ENCODE assay signal across 27 cellular contexts in the genomic region with DNA sequence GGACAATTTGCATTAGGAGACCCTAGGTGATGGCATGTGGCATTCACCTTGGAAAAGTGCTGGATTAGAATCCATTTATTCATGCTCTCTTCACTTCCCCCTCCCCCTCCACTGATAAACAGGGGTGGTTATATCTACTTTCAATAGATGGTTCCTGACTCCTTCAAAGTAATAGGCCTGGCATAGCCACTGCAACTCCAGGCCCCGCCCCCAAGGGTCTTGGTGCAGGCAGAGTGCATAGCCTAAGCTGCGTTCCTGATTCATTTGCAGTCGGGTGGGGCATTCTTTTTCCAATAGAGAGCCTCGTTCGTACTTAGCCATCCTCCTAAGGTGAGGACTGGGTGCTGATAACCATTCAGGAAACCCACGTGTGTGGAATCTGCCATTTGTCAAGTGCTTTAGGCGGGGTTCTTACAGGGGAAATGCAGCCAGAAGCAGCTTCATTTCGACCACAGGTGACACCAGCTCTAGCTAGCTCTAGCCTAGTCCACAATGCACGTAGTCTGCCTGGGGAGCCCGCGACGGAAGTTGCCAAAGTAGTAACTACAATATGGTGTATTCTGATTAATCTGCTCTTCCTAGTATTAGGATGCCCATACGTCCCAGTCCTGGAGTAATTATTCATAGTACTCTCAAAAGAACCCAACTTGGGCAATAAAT. TPM values are rescaled to one million over a fixed set of nuclear protein-coding genes. Genes with fewer than 3 reads are reported as not detected.
DNase-seq lines count a peak whose midpoint lies in the region; ATAC-seq, FAIRE-seq and TF ChIP-seq lines count a peak whose summit lies in the region.
"Had no signal": no experiment of that assay in that cellular context is flagged by ENCODE, and none has a peak within 500 bp of the region (broad histone marks: within the 10 kb centered on the region; RNA-seq: fewer than 3 reads in every experiment).

No MANE protein-coding gene starts in this region.

- H3K9me1 ChIP-seq in IMR-90 (ENCODE audit: insufficient read depth, low read length): peaks cover 55% of the 10 kb centered on the region

- H2AFZ ChIP-seq in IMR-90 (replicated peaks; ENCODE audit: low read length, poor library complexity): no peak overlapping the region
- H2AFZ ChIP-seq in H1 (ENCODE audit: low read length): no peak overlapping the region
- no peak overlapping the region for H2AFZ ChIP-seq in osteoblast (ENCODE audit: low read length)
- H2AFZ ChIP-seq: hepatocyte had no signal

- H3K36me3 ChIP-seq in IMR-90 (ENCODE audit: control insufficient read depth, insufficient read depth, low read length) (no peaks in the 10 kb centered on the region), H1 (ENCODE audit: control insufficient read depth in 2 of 4, insufficient read depth in 4 of 4, low read length in 3 of 4) (no peaks in the 10 kb centered on the region), osteoblast (ENCODE audit: insufficient read depth, low read length) (no peaks in the 10 kb centered on the region)
- H3K36me3 ChIP-seq: gastrocnemius medialis, sigmoid colon had no signal

- peak overlapping the region; percentile 42 for H3K4me3 Mint-ChIP-seq in activated CD4-positive, alpha-beta T cell treated with anti-CD3 and anti-CD28 coated beads, Interleukin-2, amount 10 ng/mL, durations not matched to agents 24 days and 14 days
- H3K4me3 Mint-ChIP-seq in activated CD4-positive, alpha-beta T cell treated with anti-CD3 and anti-CD28 coated beads for 36 hours: no peak overlapping the region
- H3K4me3 Mint-ChIP-seq in stimulated activated naive B cell treated with anti-CD40 and anti-IgM and Interleukin-4, amounts not matched to agents 10 μg/mL and 1 μg/mL and 100 μg/mL, for 72 hours: no peak overlapping the region
- H3K4me3 Mint-ChIP-seq: central memory CD8-positive, alpha-beta T cell; T-helper 17 cell had no signal

- no peak overlapping the region for H2BK12ac ChIP-seq in H1 (ENCODE audit: low read depth, low read length)

- peak overlapping the region; percentile 90; the same call in 1 of the 2 replicates for H3K14ac ChIP-seq in IMR-90 (replicated peaks; ENCODE audit: low read depth, low read length)
- H3K14ac ChIP-seq in H1 (ENCODE audit: insufficient read length): no peak overlapping the region

- H4K8ac ChIP-seq in IMR-90 (ENCODE audit: low read depth in 2 of 2, low read length in 2 of 2) (no peak overlapping the region), H1 (ENCODE audit: extremely low read depth, insufficient read depth, low read length) (no peak overlapping the region)

- TF ChIP-seq RAD21 in IMR-90 (IDR thresholded peaks at IDR 0.05; ENCODE audit: low read length): no peak
- no peak for TF ChIP-seq RAD21 in H1 (IDR thresholded peaks at IDR 0.05 in 1 of 2, conservative IDR thresholded peaks at IDR 0.05 in 1 of 2; ENCODE audit: low read depth in 2 of 2, low read length in 2 of 2)

- H2BK20ac ChIP-seq in IMR-90 (ENCODE audit: low read depth, low read length) (no peak overlapping the region), H1 (ENCODE audit: low read length) (no peak overlapping the region)

- BruUV-seq in IMR-90 (replicated peaks; lab: Mats Ljungman, UMichigan): no TSS peak

- no peak for TF ChIP-seq EP300 in H1 (IDR thresholded peaks at IDR 0.05; ENCODE audit: borderline replicate concordance in 1 of 2, low read depth in 2 of 2, low read length in 2 of 2)

- no peak overlapping the region for H2AK5ac ChIP-seq in IMR-90 (ENCODE audit: low read depth, low read length)
- peak overlapping the region; percentile 4; the same call in 1 of the 2 replicates for H2AK5ac ChIP-seq in H1 (ENCODE audit: low read depth, low read length)

- H3K4ac ChIP-seq in IMR-90 (ENCODE audit: low read depth, low read length) (0 out of 2 replicates have a peak overlapping the region, but pooled peaks have one; percentile 82), H1 (replicated peaks; ENCODE audit: insufficient read length, low read depth, low read length) (no peak overlapping the region)

- no peak for TF ChIP-seq POLR2A in IMR-90 (IDR thresholded peaks at IDR 0.05; ENCODE audit: low read depth, low read length)
- no peak for TF ChIP-seq POLR2A in H1 (IDR thresholded peaks at IDR 0.05; ENCODE audit: control extremely low read depth in 1 of 2, low read depth in 2 of 2, low read length in 2 of 2)

- no peak overlapping the region for H3K4me3 ChIP-seq in IMR-90 (ENCODE audit: insufficient read depth, low read depth, low read length)
- no peak overlapping the region for H3K4me3 ChIP-seq in H1 (ENCODE audit: extremely low read depth in 1 of 4, insufficient read depth in 2 of 4, low read depth in 3 of 4, low read length in 4 of 4)
- H3K4me3 ChIP-seq in osteoblast (ENCODE audit: insufficient read depth, low read length): no peak overlapping the region
- H3K4me3 ChIP-seq: gastrocnemius medialis, hepatocyte, MG63, psoas muscle, sigmoid colon, testis had no signal

- 87% methylated on average over 3 of the region's 13 CpGs; no CpG with 5 or more reads in 1 of the 2 experiments for WGBS in IMR-90 (ENCODE audit: extremely low coverage in 2 of 2, insufficient read length in 1 of 2), 2 experiments
- 61% methylated on average over 13 of the region's 13 CpGs; no CpG with 5 or more reads in 1 of the 2 experiments for WGBS in H1 (ENCODE audit: extremely low coverage in 1 of 2, insufficient coverage in 1 of 2, insufficient read length in 1 of 2, insufficient replicate concordance in 2 of 2, low coverage in 1 of 2, low lambda C conversion rate in 2 of 2, missing lambda C conversion rate in 1 of 2), 2 experiments

- in situ Hi-C loops in IMR-90 (cut with MboI; ENCODE audit: low sequenced_read_pairs): no loop called here

- no peaks in the 10 kb centered on the region for H3K23me2 ChIP-seq in H1 (ENCODE audit: low read depth, low read length)

- H4K91ac ChIP-seq in IMR-90 (ENCODE audit: insufficient read depth, low read depth, low read length) (no peak overlapping the region), H1 (replicated peaks; ENCODE audit: insufficient read length, low read length) (peak overlapping the region; percentile 20)

- H2BK120ac ChIP-seq in IMR-90 (ENCODE audit: low read depth, low read length) (no peak overlapping the region), H1 (replicated peaks; ENCODE audit: low read depth, low read length) (no peak overlapping the region)

- TF ChIP-seq CTCF in IMR-90 (conservative IDR thresholded peaks at IDR 0.05; ENCODE audit: low read depth, low read length) (no peak), H1 (IDR thresholded peaks at IDR 0.05; ENCODE audit: control extremely low read depth in 1 of 3, insufficient read depth in 1 of 3, low read depth in 1 of 3, low read length in 3 of 3) (no peak), osteoblast (IDR thresholded peaks at IDR 0.05; ENCODE audit: extremely low read depth, low read depth, low read length) (no peak)

- H3K4me1 Mint-ChIP-seq in activated CD4-positive, alpha-beta T cell treated with anti-CD3 and anti-CD28 coated beads, Interleukin-2, amount 10 ng/mL, durations not matched to agents 24 days and 14 days: peaks cover 52% of the 10 kb centered on the region
- H3K4me1 Mint-ChIP-seq in activated CD4-positive, alpha-beta T cell treated with anti-CD3 and anti-CD28 coated beads for 36 hours: peaks cover 49% of the 10 kb centered on the region
- peaks cover 68 to 87% of the 10 kb centered on the region in 2 donors for H3K4me1 Mint-ChIP-seq in stimulated activated naive B cell treated with anti-CD40 and anti-IgM and Interleukin-4, amounts not matched to agents 10 μg/mL and 1 μg/mL and 100 μg/mL, for 72 hours

- H2BK15ac ChIP-seq in IMR-90 (ENCODE audit: low read depth, low read length): no peak overlapping the region
- H2BK15ac ChIP-seq in H1 (ENCODE audit: low read length): no peak overlapping the region

- H3K27ac Mint-ChIP-seq in activated CD4-positive, alpha-beta T cell treated with anti-CD3 and anti-CD28 coated beads, Interleukin-2, amount 10 ng/mL, durations not matched to agents 24 days and 14 days: no peak overlapping the region
- H3K27ac Mint-ChIP-seq in activated CD4-positive, alpha-beta T cell treated with anti-CD3 and anti-CD28 coated beads for 36 hours: no peak overlapping the region
- no peak overlapping the region for H3K27ac Mint-ChIP-seq in stimulated activated naive B cell treated with anti-CD40 and anti-IgM and Interleukin-4, amounts not matched to agents 10 μg/mL and 1 μg/mL and 100 μg/mL, for 72 hours
- H3K27ac Mint-ChIP-seq: T-helper 17 cell had no signal

- H3K18ac ChIP-seq in IMR-90 (ENCODE audit: low read depth, low read length) (no peak overlapping the region), H1 (ENCODE audit: extremely low read depth, low read length) (no peak overlapping the region)

- H2AK9ac ChIP-seq in IMR-90 (replicated peaks; ENCODE audit: low read depth, low read length, poor library complexity): no peak overlapping the region

- H2BK5ac ChIP-seq in IMR-90 (ENCODE audit: low read depth, low read length, poor library complexity, severe bottlenecking) (no peak overlapping the region), H1 (ENCODE audit: low read depth, low read length) (0 out of 2 replicates have a peak overlapping the region, but pooled peaks have one; percentile 46)

- no peaks in the 10 kb centered on the region for H3K27me3 ChIP-seq in IMR-90 (ENCODE audit: control insufficient read depth, insufficient read depth, low read length)
- no peaks in the 10 kb centered on the region for H3K27me3 ChIP-seq in H1 (replicated peaks in 1 of 4; ENCODE audit: control insufficient read depth in 3 of 4, extremely low read depth in 1 of 4, insufficient read depth in 3 of 4, low read length in 3 of 4)
- H3K27me3 ChIP-seq in osteoblast (ENCODE audit: insufficient read depth, low read length): no peaks in the 10 kb centered on the region
- H3K27me3 ChIP-seq: gastrocnemius medialis, hepatocyte, MG63, sigmoid colon, testis had no signal

- H3K9ac ChIP-seq in IMR-90 (ENCODE audit: low read depth, low read length) (no peak overlapping the region), H1 (replicated peaks in 1 of 4; ENCODE audit: extremely low read depth in 1 of 4, low read depth in 3 of 4, low read length in 3 of 4) (no peak overlapping the region)
- H3K9ac ChIP-seq: SK-N-SH had no signal

- CTCF ChIA-PET in activated CD4-positive, alpha-beta T cell treated with anti-CD3 and anti-CD28 coated beads for 36 hours (lab: Charles Lee): interaction anchor here (0.7 kb wide), 1 partner anchor 44 kb away, joined by 3 read pairs; no protein-coding TSS in a partner anchor
- CTCF ChIA-PET in IMR-90 (lab: Yijun Ruan, JAX) (no interaction called here), H1 (lab: Charles Lee; ENCODE audit: partially characterized antibody) (interaction anchor here (1.0 to 3.2 kb wide), 8 partner anchors 12 to 364 kb away, joined by 3 to 19 read pairs (median 4); partner anchors contain the start of genes AANAT and UBE2O)

- H3K4me1 ChIP-seq in IMR-90 (ENCODE audit: control insufficient read depth, insufficient read depth, low read length) (peaks cover 46% of the 10 kb centered on the region), H1 (replicated peaks in 1 of 4; ENCODE audit: control insufficient read depth in 3 of 4, insufficient read depth in 4 of 4, low read length in 3 of 4) (peaks cover 27 to 59% (median 53%) of the 10 kb centered on the region in 4 experiments), osteoblast (ENCODE audit: insufficient read depth, low read length) (peaks cover 38% of the 10 kb centered on the region)
- H3K4me1 ChIP-seq: testis had no signal

- H3K23ac ChIP-seq in IMR-90 (ENCODE audit: low read depth, low read length): no peak overlapping the region
- no peak overlapping the region for H3K23ac ChIP-seq in H1 (ENCODE audit: insufficient read length)

- no peaks in the 10 kb centered on the region for H3K9me3 ChIP-seq in IMR-90 (ENCODE audit: control insufficient read depth, insufficient read depth, low read length)
- no peaks in the 10 kb centered on the region for H3K9me3 ChIP-seq in H1 (ENCODE audit: insufficient read depth in 2 of 2, low read depth in 1 of 2, low read length in 1 of 2)
- H3K9me3 ChIP-seq in osteoblast (ENCODE audit: low read depth, low read length): no peaks in the 10 kb centered on the region
- H3K9me3 ChIP-seq: gastrocnemius medialis, MG63, psoas muscle, sigmoid colon, SK-N-SH, testis had no signal

- dilution Hi-C loops in IMR-90 (cut with HindIII; ENCODE audit: low sequenced_read_pairs, unreplicated experiment): no loop called here

- FAIRE-seq in H1 (lab: Jason Lieb, UNC): no peak
- FAIRE-seq: urothelium cell line had no signal

- H3K4me2 ChIP-seq in IMR-90 (ENCODE audit: low read depth, low read length): no peak overlapping the region
- peak overlapping the region; percentile 28 to 50; a peak in 3 of 4 replicates for H3K4me2 ChIP-seq in H1 (ENCODE audit: insufficient read depth in 1 of 2, low read depth in 2 of 2, low read length in 2 of 2)
- H3K4me2 ChIP-seq in osteoblast (ENCODE audit: insufficient read depth, low read length): no peak overlapping the region
- H3K4me2 ChIP-seq: hepatocyte, SK-N-SH had no signal

- H3K56ac ChIP-seq in IMR-90 (ENCODE audit: extremely low read depth, insufficient read depth, low read length): no peak overlapping the region
- H3K56ac ChIP-seq in H1 (replicated peaks; ENCODE audit: insufficient read length, low read depth, low read length): no peak overlapping the region

- POLR2A ChIA-PET in activated CD4-positive, alpha-beta T cell treated with anti-CD3 and anti-CD28 coated beads for 36 hours (lab: Charles Lee): no interaction called here
- POLR2A ChIA-PET in IMR-90 (lab: Charles Lee; ENCODE audit: unreplicated experiment) (no interaction called here), H1 (lab: Charles Lee; ENCODE audit: partially characterized antibody) (interaction anchor here (0.6 to 2.9 kb wide), 3 partner anchors 9 to 13 kb away, joined by 3 to 6 read pairs (median 3); no protein-coding TSS in a partner anchor)

- peaks cover 42 to 93% of the 10 kb centered on the region in 2 experiments for H3K79me1 ChIP-seq in IMR-90 (ENCODE audit: low read depth in 1 of 2, low read length in 2 of 2)
- H3K79me1 ChIP-seq in H1 (ENCODE audit: low read depth, low read length): peaks cover 18% of the 10 kb centered on the region

- no peak overlapping the region for H4K5ac ChIP-seq in IMR-90 (ENCODE audit: low read depth, low read length)
- H4K5ac ChIP-seq in H1 (ENCODE audit: insufficient read length, low read depth, low read length): no peak overlapping the region

- intact Hi-C loops in activated CD4-positive, alpha-beta T cell treated with anti-CD3 and anti-CD28 coated beads, Interleukin-2, amount 10 ng/mL, durations not matched to agents 24 days and 14 days (cut with micrococcal nuclease): no loop called here
- intact Hi-C loops in activated CD4-positive, alpha-beta T cell treated with anti-CD3 and anti-CD28 coated beads for 36 hours (cut with DNase I, micrococcal nuclease): no loop called here
- intact Hi-C loops in IMR-90 (cut with micrococcal nuclease): no loop called here

- H3K27ac ChIP-seq in IMR-90 (ENCODE audit: insufficient read depth, low read length) (no peak overlapping the region), H1 (ENCODE audit: low read depth, low read length) (no peak overlapping the region), osteoblast (ENCODE audit: low read depth, low read length) (peak overlapping the region; percentile 46)
- H3K27ac ChIP-seq: gastrocnemius medialis, hepatocyte, psoas muscle, sigmoid colon, testis, WERI-Rb-1 had no signal

- no peak for ATAC-seq in activated CD4-positive, alpha-beta T cell treated with anti-CD3 and anti-CD28 coated beads for 36 hours
- ATAC-seq in IMR-90 (ENCODE audit: low read depth) (no peak), GM21737 (IDR thresholded peaks at IDR 0.05; ENCODE audit: unreplicated experiment) (no peak)
- no peak for ATAC-seq in stimulated activated naive B cell treated with anti-CD40 and anti-IgM and Interleukin-4, amounts not matched to agents 10 μg/mL and 1 μg/mL and 100 μg/mL, for 72 hours (replicated peaks)
- ATAC-seq: activated naive CD4-positive, alpha-beta T cell treated with anti-CD3 and anti-CD28 coated beads, Interleukin-2, amount 50 U/mL, for 72 hours; gastrocnemius medialis; HCT116; left colon; psoas muscle; stimulated activated naive CD8-positive, alpha-beta T cell treated with anti-CD3 and anti-CD28 coated beads, Interleukin-15, Interleukin-2, amounts not matched to agents 100 U/mL and 50 U/mL, for 24 hours; T-helper 17 cell had no signal

- peaks cover 6% of the 10 kb centered on the region for H3K36me3 Mint-ChIP-seq in activated CD4-positive, alpha-beta T cell treated with anti-CD3 and anti-CD28 coated beads, Interleukin-2, amount 10 ng/mL, durations not matched to agents 24 days and 14 days (ENCODE audit: low read depth)
- peaks cover 8% of the 10 kb centered on the region for H3K36me3 Mint-ChIP-seq in activated CD4-positive, alpha-beta T cell treated with anti-CD3 and anti-CD28 coated beads for 36 hours (ENCODE audit: low read depth)
- peaks cover 14 to 31% of the 10 kb centered on the region in 2 donors for H3K36me3 Mint-ChIP-seq in stimulated activated naive B cell treated with anti-CD40 and anti-IgM and Interleukin-4, amounts not matched to agents 10 μg/mL and 1 μg/mL and 100 μg/mL, for 72 hours

- H3K9me3 Mint-ChIP-seq in activated CD4-positive, alpha-beta T cell treated with anti-CD3 and anti-CD28 coated beads, Interleukin-2, amount 10 ng/mL, durations not matched to agents 24 days and 14 days: no peaks in the 10 kb centered on the region
- no peaks in the 10 kb centered on the region for H3K9me3 Mint-ChIP-seq in activated CD4-positive, alpha-beta T cell treated with anti-CD3 and anti-CD28 coated beads for 36 hours (ENCODE audit: low read depth)
- H3K9me3 Mint-ChIP-seq in stimulated activated naive B cell treated with anti-CD40 and anti-IgM and Interleukin-4, amounts not matched to agents 10 μg/mL and 1 μg/mL and 100 μg/mL, for 72 hours: no peaks in the 10 kb centered on the region
- H3K9me3 Mint-ChIP-seq: activated naive CD4-positive, alpha-beta T cell treated with anti-CD3 and anti-CD28 coated beads, Interleukin-2, amount 50 U/mL, for 72 hours; central memory CD8-positive, alpha-beta T cell had no signal

- peaks cover 84% of the 10 kb centered on the region for H4K20me1 ChIP-seq in IMR-90 (ENCODE audit: insufficient read depth, low read length)
- peaks cover 3 to 29% of the 10 kb centered on the region in 2 experiments for H4K20me1 ChIP-seq in H1 (replicated peaks in 1 of 2; ENCODE audit: control insufficient read depth in 1 of 2, insufficient read depth in 2 of 2, low read length in 2 of 2)
- peaks cover 50% of the 10 kb centered on the region for H4K20me1 ChIP-seq in osteoblast (ENCODE audit: insufficient read depth, low read length)

- H3K79me2 ChIP-seq in H1 (ENCODE audit: control insufficient read depth in 1 of 2, insufficient read depth in 2 of 2, low read length in 2 of 2) (peaks cover 21 to 91% of the 10 kb centered on the region in 2 experiments), osteoblast (ENCODE audit: insufficient read depth, low read length) (peaks cover 89% of the 10 kb centered on the region)

- no peak for DNase-seq in activated CD4-positive, alpha-beta T cell treated with anti-CD3 and anti-CD28 coated beads, Interleukin-2, amount 10 ng/mL, durations not matched to agents 24 days and 14 days
- no peak for DNase-seq in activated CD4-positive, alpha-beta T cell treated with anti-CD3 and anti-CD28 coated beads for 36 hours
- DNase-seq in IMR-90 (no peak), H1 (ENCODE audit: low read depth in 1 of 2, low spot score in 2 of 2) (no peak), osteoblast (ENCODE audit: insufficient read length, low spot score, missing footprints) (no peak), NCI-H1694 (lab: John Stamatoyannopoulos, UW) (no peak)
- DNase-seq in stimulated activated naive B cell treated with anti-CD40 and anti-IgM and Interleukin-4, amounts not matched to agents 10 μg/mL and 1 μg/mL and 100 μg/mL, for 72 hours: no peak
- DNase-seq: dermis blood vessel endothelial cell; gastrocnemius medialis; left colon; MG63; NCI-H446; NCI-H82; psoas muscle; sigmoid colon; SK-N-SH; stimulated activated naive CD8-positive, alpha-beta T cell treated with anti-CD3 and anti-CD28 coated beads, Interleukin-15, Interleukin-2, amounts not matched to agents 100 U/mL and 50 U/mL, for 24 hours; T-helper 17 cell; testis; WERI-Rb-1 had no signal

- no peaks in the 10 kb centered on the region for H3K27me3 Mint-ChIP-seq in activated CD4-positive, alpha-beta T cell treated with anti-CD3 and anti-CD28 coated beads, Interleukin-2, amount 10 ng/mL, durations not matched to agents 24 days and 14 days
- no peaks in the 10 kb centered on the region for H3K27me3 Mint-ChIP-seq in activated CD4-positive, alpha-beta T cell treated with anti-CD3 and anti-CD28 coated beads for 36 hours
- H3K27me3 Mint-ChIP-seq in stimulated activated naive B cell treated with anti-CD40 and anti-IgM and Interleukin-4, amounts not matched to agents 10 μg/mL and 1 μg/mL and 100 μg/mL, for 72 hours: no peaks in the 10 kb centered on the region
- H3K27me3 Mint-ChIP-seq: central memory CD8-positive, alpha-beta T cell; T-helper 17 cell had no signal

RNA-seq across cellular contexts. Expression of gene UBE2O, which starts 11.1 kb away (rescaled TPM):
- total RNA-seq in activated CD4-positive, alpha-beta T cell treated with anti-CD3 and anti-CD28 coated beads, Interleukin-2, amount 10 ng/mL, durations not matched to agents 24 days and 14 days: 43.8 and 44.0 TPM in 2 replicates
- total RNA-seq in activated CD4-positive, alpha-beta T cell treated with anti-CD3 and anti-CD28 coated beads for 36 hours: 10 to 100 TPM; 28.1 to 30.7 TPM
- total RNA-seq in IMR-90 (2012; rRNA removed) (17.6 and 20.0 TPM in 2 replicates), osteoblast (17.7 and 19.5 TPM in 2 replicates)
- polyA plus RNA-seq in IMR-90 (2012; rRNA removed) (14.3 and 17.6 TPM in 2 replicates), H1 (2011; rRNA removed) (24.4 and 34.1 TPM in 2 replicates)
- 9.1 and 12.2 TPM in 2 replicates for polyA plus RNA-seq in IMR-90 (2012; cell fraction: cytosol; rRNA removed)
- polyA plus RNA-seq in IMR-90 (2012; cell fraction: nucleus; rRNA removed; ENCODE audit: low replicate concordance): 43.5 and 62.5 TPM in 2 replicates
- total RNA-seq in H1 (2021; fragmentation: NEBNext Ultra II Directional; extraction: Animal tissue kit (Norgen Biotek cat#: 25700)): 63.0 and 65.6 TPM in 2 replicates
- polyA plus RNA-seq in H1 (2011; cell fraction: cytosol; rRNA removed): 26.6 TPM
- polyA plus RNA-seq in H1 (2011; cell fraction: nucleus; rRNA removed): 63.4 TPM
- 37.4 to 63.3 TPM (median 56.2 TPM) in 4 replicates for polyA plus RNA-seq in H1 (2012, experiment 1 of 2)
- 31.8 TPM for polyA plus RNA-seq in H1 (2012, experiment 2 of 2)
- 25.8 TPM for polyA plus RNA-seq in H1 (2013, experiment 1 of 2)
- polyA plus RNA-seq in H1 (2013, experiment 2 of 2): 23.6 TPM
- polyA minus RNA-seq in H1 (2011; rRNA and poly(A)+ RNA removed): 119 and 174 TPM in 2 replicates
- 36.0 TPM for polyA minus RNA-seq in H1 (2011; cell fraction: cytosol; rRNA and poly(A)+ RNA removed)
- polyA minus RNA-seq in H1 (2011; cell fraction: nucleus; rRNA and poly(A)+ RNA removed): 29.6 TPM

RNA-seq across cellular contexts. Expression of gene AANAT, which starts 25.6 kb away (rescaled TPM):
- not detected in 2 replicates for total RNA-seq in activated CD4-positive, alpha-beta T cell treated with anti-CD3 and anti-CD28 coated beads, Interleukin-2, amount 10 ng/mL, durations not matched to agents 24 days and 14 days
- total RNA-seq in activated CD4-positive, alpha-beta T cell treated with anti-CD3 and anti-CD28 coated beads for 36 hours: under 1 TPM in 1 of 2 experiments, not detected in 1; 0.16 TPM
- total RNA-seq in IMR-90 (2012; rRNA removed) (not detected in 2 replicates), osteoblast (not detected in 2 replicates)
- polyA plus RNA-seq in IMR-90 (2012; rRNA removed) (0.19 and 0.21 TPM in 2 replicates), H1 (2011; rRNA removed) (0.53 and 1.1 TPM in 2 replicates)
- polyA plus RNA-seq in IMR-90 (2012; cell fraction: cytosol; rRNA removed): 0.08 and 0.32 TPM in 2 replicates
- 0.92 and 1.8 TPM in 2 replicates for polyA plus RNA-seq in IMR-90 (2012; cell fraction: nucleus; rRNA removed; ENCODE audit: low replicate concordance)
- not detected in 2 replicates for total RNA-seq in H1 (2021; fragmentation: NEBNext Ultra II Directional; extraction: Animal tissue kit (Norgen Biotek cat#: 25700))
- 0.43 TPM for polyA plus RNA-seq in H1 (2011; cell fraction: cytosol; rRNA removed)
- polyA plus RNA-seq in H1 (2011; cell fraction: nucleus; rRNA removed): 1.5 TPM
- 0.46 to 0.76 TPM (median 0.68 TPM) in 4 replicates for polyA plus RNA-seq in H1 (2012, experiment 1 of 2)
- polyA plus RNA-seq in H1 (2012, experiment 2 of 2): not detected
- 0.16 TPM for polyA plus RNA-seq in H1 (2013, experiment 1 of 2)
- 0.13 TPM for polyA plus RNA-seq in H1 (2013, experiment 2 of 2)
- polyA minus RNA-seq in H1 (2011; rRNA and poly(A)+ RNA removed): not detected in 2 replicates
- polyA minus RNA-seq in H1 (2011; cell fraction: cytosol; rRNA and poly(A)+ RNA removed): not detected
- not detected for polyA minus RNA-seq in H1 (2011; cell fraction: nucleus; rRNA and poly(A)+ RNA removed)
- total RNA-seq: A172; activated naive CD4-positive, alpha-beta T cell treated with anti-CD3 and anti-CD28 coated beads, Interleukin-2, amount 50 U/mL, for 72 hours; dermis blood vessel endothelial cell; gastrocnemius medialis; hepatocyte; left colon; psoas muscle; sigmoid colon; T-helper 17 cell had no signal
- polyA plus RNA-seq: hepatocyte had no signal

RNA-seq across cellular contexts. Expression of gene SPHK1, which starts 57.4 kb away (rescaled TPM):
- total RNA-seq in activated CD4-positive, alpha-beta T cell treated with anti-CD3 and anti-CD28 coated beads, Interleukin-2, amount 10 ng/mL, durations not matched to agents 24 days and 14 days: 26.8 and 27.6 TPM in 2 replicates
- total RNA-seq in activated CD4-positive, alpha-beta T cell treated with anti-CD3 and anti-CD28 coated beads for 36 hours: 10 to 100 TPM in 1 of 2 experiments, 1 to 10 TPM in 1; 7.4 to 11.7 TPM
- 44.4 and 45.8 TPM in 2 replicates for total RNA-seq in IMR-90 (2012; rRNA removed)
- polyA plus RNA-seq in IMR-90 (2012; rRNA removed): 82.7 and 94.2 TPM in 2 replicates
- polyA plus RNA-seq in IMR-90 (2012; cell fraction: cytosol; rRNA removed): 89.5 and 99.7 TPM in 2 replicates
- 571 and 890 TPM in 2 replicates for polyA plus RNA-seq in IMR-90 (2012; cell fraction: nucleus; rRNA removed; ENCODE audit: low replicate concordance)
- 2.4 and 2.6 TPM in 2 replicates for total RNA-seq in H1 (2021; fragmentation: NEBNext Ultra II Directional; extraction: Animal tissue kit (Norgen Biotek cat#: 25700))
- polyA plus RNA-seq in H1 (2011; rRNA removed): 2.4 and 4.6 TPM in 2 replicates
- 4.0 TPM for polyA plus RNA-seq in H1 (2011; cell fraction: cytosol; rRNA removed)
- 6.2 TPM for polyA plus RNA-seq in H1 (2011; cell fraction: nucleus; rRNA removed)
- 1.3 to 3.1 TPM (median 2.1 TPM) in 4 replicates for polyA plus RNA-seq in H1 (2012, experiment 1 of 2)
- 2.6 TPM for polyA plus RNA-seq in H1 (2012, experiment 2 of 2)
- 1.1 TPM for polyA plus RNA-seq in H1 (2013, experiment 1 of 2)
- 1.2 TPM for polyA plus RNA-seq in H1 (2013, experiment 2 of 2)
- 0.60 and 0.66 TPM in 2 replicates for polyA minus RNA-seq in H1 (2011; rRNA and poly(A)+ RNA removed)
- polyA minus RNA-seq in H1 (2011; cell fraction: cytosol; rRNA and poly(A)+ RNA removed): not detected
- polyA minus RNA-seq in H1 (2011; cell fraction: nucleus; rRNA and poly(A)+ RNA removed): 0.50 TPM
- 112 and 142 TPM in 2 replicates for total RNA-seq in osteoblast

RNA-seq across cellular contexts. Expression of gene RHBDF2, which starts 59.4 kb away (rescaled TPM):
- total RNA-seq in activated CD4-positive, alpha-beta T cell treated with anti-CD3 and anti-CD28 coated beads, Interleukin-2, amount 10 ng/mL, durations not matched to agents 24 days and 14 days: 45.4 and 54.5 TPM in 2 replicates
- total RNA-seq in activated CD4-positive, alpha-beta T cell treated with anti-CD3 and anti-CD28 coated beads for 36 hours: 10 to 100 TPM; 23.9 to 28.4 TPM
- 1.3 and 1.4 TPM in 2 replicates for total RNA-seq in IMR-90 (2012; rRNA removed)
- 8.3 and 10.0 TPM in 2 replicates for polyA plus RNA-seq in IMR-90 (2012; rRNA removed)
- 6.7 and 10.1 TPM in 2 replicates for polyA plus RNA-seq in IMR-90 (2012; cell fraction: cytosol; rRNA removed)
- polyA plus RNA-seq in IMR-90 (2012; cell fraction: nucleus; rRNA removed; ENCODE audit: low replicate concordance): 29.5 and 54.3 TPM in 2 replicates
- total RNA-seq in H1 (2021; fragmentation: NEBNext Ultra II Directional; extraction: Animal tissue kit (Norgen Biotek cat#: 25700)): 25.9 and 26.2 TPM in 2 replicates
- polyA plus RNA-seq in H1 (2011; rRNA removed): 21.2 and 27.9 TPM in 2 replicates
- 15.5 TPM for polyA plus RNA-seq in H1 (2011; cell fraction: cytosol; rRNA removed)
- polyA plus RNA-seq in H1 (2011; cell fraction: nucleus; rRNA removed): 46.6 TPM
- 16.4 to 25.4 TPM (median 22.4 TPM) in 4 replicates for polyA plus RNA-seq in H1 (2012, experiment 1 of 2)
- 15.6 TPM for polyA plus RNA-seq in H1 (2012, experiment 2 of 2)
- 30.8 TPM for polyA plus RNA-seq in H1 (2013, experiment 1 of 2)
- 30.3 TPM for polyA plus RNA-seq in H1 (2013, experiment 2 of 2)
- polyA minus RNA-seq in H1 (2011; rRNA and poly(A)+ RNA removed): 12.5 and 16.5 TPM in 2 replicates
- polyA minus RNA-seq in H1 (2011; cell fraction: cytosol; rRNA and poly(A)+ RNA removed): 16.4 TPM
- 22.9 TPM for polyA minus RNA-seq in H1 (2011; cell fraction: nucleus; rRNA and poly(A)+ RNA removed)
- 7.1 and 8.3 TPM in 2 replicates for total RNA-seq in osteoblast

Comparison
In these comparisons a context has a peak if more than half of its experiments do, and no peak if none do; other contexts are left out.
1. H3K4me2 ChIP-seq: peak in H1 (2 of 2); none in IMR-90 (single experiment) and osteoblast (single experiment).